ENCODE assay signal across 1 cellular context in genomic region chr10:84548869-84549268, GRCh38.
TF ChIP-seq lines count a peak whose summit lies in the region.

No MANE protein-coding gene starts in this region.

TF ChIP-seq in GM23338, 12 proteins besides CTCF, POLR2A, EP300 and RAD21 (continued from another document):
- no peak for TF ChIP-seq ZNF462 (CRISPR knock-in tag; IDR thresholded peaks at IDR 0.05)
- no peak for TF ChIP-seq NANOG (IDR thresholded peaks at IDR 0.05; ENCODE audit: borderline replicate concordance)
- no peak for TF ChIP-seq ZNF114 (CRISPR knock-in tag; IDR thresholded peaks at IDR 0.05)
- TF ChIP-seq JUNB (IDR thresholded peaks at IDR 0.05; ENCODE audit: unreplicated experiment), result no peak
TF ChIP-seq in GM23338: peak in this region for 0.
